ENCODE assay signal across 2 cellular contexts in the genomic region with DNA sequence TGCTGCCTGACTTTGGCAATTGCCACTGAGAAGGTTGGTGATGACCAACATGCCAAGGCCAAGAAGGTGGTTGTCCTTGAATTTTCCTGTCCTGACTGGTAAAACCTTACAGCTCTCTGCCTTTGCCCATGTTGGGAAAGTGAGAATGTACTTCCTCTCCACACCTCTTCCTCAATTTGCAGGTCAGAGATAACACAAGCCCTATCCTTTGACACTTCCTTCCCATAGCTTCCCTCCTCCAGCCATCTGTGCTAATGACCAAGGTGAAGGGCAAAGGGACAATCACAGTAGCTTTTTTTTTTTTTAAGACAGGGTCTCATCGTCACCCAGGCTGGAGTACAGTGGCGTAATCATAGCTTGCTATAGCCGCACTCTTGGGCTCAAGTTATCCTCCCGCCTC.
TF ChIP-seq lines count a peak whose summit lies in the region.

No MANE protein-coding gene starts in this region.

TF ChIP-seq in IMR-90, 13 proteins besides CTCF, POLR2A, EP300 and RAD21:
- no peak for TF ChIP-seq CEBPB (IDR thresholded peaks at IDR 0.05; ENCODE audit: low read depth, low read length)
- no peak for TF ChIP-seq CHD1 (IDR thresholded peaks at IDR 0.05; ENCODE audit: low read depth, low read length)
- TF ChIP-seq MXI1 (IDR thresholded peaks at IDR 0.05; ENCODE audit: borderline replicate concordance, low read depth, low read length): no peak
- TF ChIP-seq RFX5 (IDR thresholded peaks at IDR 0.05; ENCODE audit: low read depth, low read length): no peak
- no peak for TF ChIP-seq RCOR1 (IDR thresholded peaks at IDR 0.05; ENCODE audit: insufficient replicate concordance, low read length)
- no peak for TF ChIP-seq SMC3 (IDR thresholded peaks at IDR 0.05; ENCODE audit: low read depth, low read length)
- TF ChIP-seq BHLHE40 (IDR thresholded peaks at IDR 0.05; ENCODE audit: low read depth, low read length): no peak
- no peak for TF ChIP-seq NFE2L2 (IDR thresholded peaks at IDR 0.05; ENCODE audit: low read depth, low read length)
- TF ChIP-seq MAZ (IDR thresholded peaks at IDR 0.05; ENCODE audit: borderline replicate concordance, low read depth, low read length): no peak
- TF ChIP-seq, protein P1, sequence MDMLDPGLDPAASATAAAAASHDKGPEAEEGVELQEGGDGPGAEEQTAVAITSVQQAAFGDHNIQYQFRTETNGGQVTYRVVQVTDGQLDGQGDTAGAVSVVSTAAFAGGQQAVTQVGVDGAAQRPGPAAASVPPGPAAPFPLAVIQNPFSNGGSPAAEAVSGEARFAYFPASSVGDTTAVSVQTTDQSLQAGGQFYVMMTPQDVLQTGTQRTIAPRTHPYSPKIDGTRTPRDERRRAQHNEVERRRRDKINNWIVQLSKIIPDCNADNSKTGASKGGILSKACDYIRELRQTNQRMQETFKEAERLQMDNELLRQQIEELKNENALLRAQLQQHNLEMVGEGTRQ (IDR thresholded peaks at IDR 0.05; ENCODE audit: low read depth, low read length): no peak
- TF ChIP-seq, protein P2, sequence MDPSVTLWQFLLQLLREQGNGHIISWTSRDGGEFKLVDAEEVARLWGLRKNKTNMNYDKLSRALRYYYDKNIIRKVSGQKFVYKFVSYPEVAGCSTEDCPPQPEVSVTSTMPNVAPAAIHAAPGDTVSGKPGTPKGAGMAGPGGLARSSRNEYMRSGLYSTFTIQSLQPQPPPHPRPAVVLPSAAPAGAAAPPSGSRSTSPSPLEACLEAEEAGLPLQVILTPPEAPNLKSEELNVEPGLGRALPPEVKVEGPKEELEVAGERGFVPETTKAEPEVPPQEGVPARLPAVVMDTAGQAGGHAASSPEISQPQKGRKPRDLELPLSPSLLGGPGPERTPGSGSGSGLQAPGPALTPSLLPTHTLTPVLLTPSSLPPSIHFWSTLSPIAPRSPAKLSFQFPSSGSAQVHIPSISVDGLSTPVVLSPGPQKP (IDR thresholded peaks at IDR 0.05; ENCODE audit: borderline replicate concordance, low read depth, low read length): no peak
- no peak for TF ChIP-seq MAFK (IDR thresholded peaks at IDR 0.05; ENCODE audit: low read depth, low read length)
- TF ChIP-seq FOS (IDR thresholded peaks at IDR 0.05; ENCODE audit: low read depth, low read length): no peak

TF ChIP-seq in PFSK-1, 5 proteins besides CTCF, POLR2A, EP300 and RAD21:
- no peak for TF ChIP-seq TAF1 (IDR thresholded peaks at IDR 0.05; ENCODE audit: borderline replicate concordance, insufficient read depth, low read length)
- TF ChIP-seq, protein P3, sequence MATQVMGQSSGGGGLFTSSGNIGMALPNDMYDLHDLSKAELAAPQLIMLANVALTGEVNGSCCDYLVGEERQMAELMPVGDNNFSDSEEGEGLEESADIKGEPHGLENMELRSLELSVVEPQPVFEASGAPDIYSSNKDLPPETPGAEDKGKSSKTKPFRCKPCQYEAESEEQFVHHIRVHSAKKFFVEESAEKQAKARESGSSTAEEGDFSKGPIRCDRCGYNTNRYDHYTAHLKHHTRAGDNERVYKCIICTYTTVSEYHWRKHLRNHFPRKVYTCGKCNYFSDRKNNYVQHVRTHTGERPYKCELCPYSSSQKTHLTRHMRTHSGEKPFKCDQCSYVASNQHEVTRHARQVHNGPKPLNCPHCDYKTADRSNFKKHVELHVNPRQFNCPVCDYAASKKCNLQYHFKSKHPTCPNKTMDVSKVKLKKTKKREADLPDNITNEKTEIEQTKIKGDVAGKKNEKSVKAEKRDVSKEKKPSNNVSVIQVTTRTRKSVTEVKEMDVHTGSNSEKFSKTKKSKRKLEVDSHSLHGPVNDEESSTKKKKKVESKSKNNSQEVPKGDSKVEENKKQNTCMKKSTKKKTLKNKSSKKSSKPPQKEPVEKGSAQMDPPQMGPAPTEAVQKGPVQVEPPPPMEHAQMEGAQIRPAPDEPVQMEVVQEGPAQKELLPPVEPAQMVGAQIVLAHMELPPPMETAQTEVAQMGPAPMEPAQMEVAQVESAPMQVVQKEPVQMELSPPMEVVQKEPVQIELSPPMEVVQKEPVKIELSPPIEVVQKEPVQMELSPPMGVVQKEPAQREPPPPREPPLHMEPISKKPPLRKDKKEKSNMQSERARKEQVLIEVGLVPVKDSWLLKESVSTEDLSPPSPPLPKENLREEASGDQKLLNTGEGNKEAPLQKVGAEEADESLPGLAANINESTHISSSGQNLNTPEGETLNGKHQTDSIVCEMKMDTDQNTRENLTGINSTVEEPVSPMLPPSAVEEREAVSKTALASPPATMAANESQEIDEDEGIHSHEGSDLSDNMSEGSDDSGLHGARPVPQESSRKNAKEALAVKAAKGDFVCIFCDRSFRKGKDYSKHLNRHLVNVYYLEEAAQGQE (IDR thresholded peaks at IDR 0.05; ENCODE audit: insufficient read depth in 1 of 2, low read depth in 2 of 2, low read length in 2 of 2): peak in 1 of 2 experiments; percentile 38; a peak in 1 of 4 replicates
- TF ChIP-seq SIN3A (IDR thresholded peaks at IDR 0.05; ENCODE audit: borderline replicate concordance, insufficient read depth, low read length): 0 out of 2 replicates have a peak, but pooled peaks have one; percentile 32
